Comparison of ENCODE assay signal across 1 cellular context in genomic region chr3:188433526-188433855, GRCh38.
TF ChIP-seq lines count a peak whose summit lies in the region.

No MANE protein-coding gene starts in this region.

TF ChIP-seq in GM23338, 12 proteins besides CTCF, POLR2A, EP300 and RAD21 (continued from another document):
- TF ChIP-seq REST (IDR thresholded peaks at IDR 0.05; ENCODE audit: unreplicated experiment) (no peak), EZH2 (IDR thresholded peaks at IDR 0.05; ENCODE audit: low read depth, unreplicated experiment) (no peak), ETS1 (IDR thresholded peaks at IDR 0.05) (no peak)
